8 cellular contexts compared by ENCODE assay signal in the genomic region with DNA sequence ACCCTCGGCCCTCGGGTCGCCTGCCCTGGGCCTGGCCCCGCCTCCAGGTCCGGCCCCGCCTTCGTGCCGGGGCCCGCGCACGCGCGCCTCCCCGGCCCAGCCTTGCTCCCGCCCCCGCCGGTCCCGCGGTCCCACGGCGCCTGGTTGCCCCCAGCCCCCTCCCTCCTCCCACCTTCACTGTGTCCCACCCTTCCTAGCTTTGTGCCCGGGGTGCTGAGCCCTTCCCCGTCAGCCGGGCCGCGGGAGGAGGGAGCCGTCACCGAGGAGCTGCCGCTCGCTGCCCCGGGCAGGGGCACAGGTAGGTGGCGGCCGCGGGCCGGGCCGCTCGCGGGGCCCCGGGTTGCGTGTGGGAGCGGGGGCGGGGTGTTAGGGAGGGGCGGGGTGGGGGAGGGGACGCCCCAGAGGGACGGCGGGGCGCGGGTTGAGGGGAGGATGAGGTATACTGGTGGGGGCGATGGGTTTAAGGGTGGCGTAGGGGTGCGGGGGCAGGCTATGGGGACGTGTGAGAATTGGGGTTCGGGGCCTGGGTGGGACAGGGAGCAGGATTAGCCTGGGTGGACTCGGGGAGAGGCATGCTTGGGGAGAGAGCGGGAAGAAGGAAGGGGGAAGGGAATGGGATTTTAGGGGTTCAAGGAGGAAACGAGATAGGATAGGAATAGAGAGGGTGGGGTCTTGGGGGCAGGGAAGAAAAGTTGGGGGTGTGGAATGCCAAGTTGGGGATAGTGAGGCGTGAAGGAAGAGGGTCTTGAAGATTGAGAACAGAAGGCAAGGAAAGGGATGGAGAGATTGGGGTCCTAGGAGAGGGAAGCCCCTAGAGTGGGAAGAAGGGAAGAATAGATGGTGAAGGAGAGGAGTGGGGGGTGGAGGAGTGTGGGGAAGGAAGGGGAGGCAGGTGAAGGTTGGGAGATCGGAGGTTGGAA.
DNase-seq lines count a peak whose midpoint lies in the region; ATAC-seq and TF ChIP-seq lines count a peak whose summit lies in the region.

LRRC42 (plus strand) TSS at position 99 of the 920 bp plus-strand sequence. CDS start 5,650 bp downstream, outside the sequence.

- H3K27me3 ChIP-seq in parathyroid adenoma (ENCODE audit: control insufficient read depth, insufficient read depth, low read length) = no peaks in the 10 kb centered on the region

- H3K9ac ChIP-seq in parathyroid adenoma = no peak within 1 kb of the TSS

- no peaks in the 10 kb centered on the region for H3K36me3 ChIP-seq in parathyroid adenoma (ENCODE audit: control insufficient read depth, insufficient read depth, low read length)

- peak within 1 kb of the TSS; percentile 70 for H3K27ac ChIP-seq in parathyroid adenoma

- peaks cover 5% of the 10 kb centered on the region for H3K4me1 ChIP-seq in parathyroid adenoma

- no peaks in the 10 kb centered on the region for H3K79me2 ChIP-seq in parathyroid adenoma

- H3K9me3 ChIP-seq in parathyroid adenoma (ENCODE audit: control insufficient read depth, low read length) = no peaks in the 10 kb centered on the region

- peak; percentile 10 for TF ChIP-seq CTCF in parathyroid adenoma (IDR thresholded peaks at IDR 0.05)

- H3K4me2 ChIP-seq in parathyroid adenoma (ENCODE audit: low read length) = peak within 1 kb of the TSS; percentile 93

- peak within 1 kb of the TSS; percentile 95 for H3K4me3 ChIP-seq in parathyroid adenoma (ENCODE audit: low read depth, low read length)

- ATAC-seq in GM21367 (IDR thresholded peaks at IDR 0.05; ENCODE audit: unreplicated experiment) (peak; percentile 53), HG03575 (IDR thresholded peaks at IDR 0.05; ENCODE audit: extremely low read depth, insufficient number of reproducible peaks, low FRiP score, unreplicated experiment) (peak; percentile 24)
- peak; percentile 58 to 65 for ATAC-seq in activated CD4-positive, CD25-positive, alpha-beta regulatory T cell treated with anti-CD3 and anti-CD28 coated beads, Interleukin-2, amount 50 U/mL, for 24 hours

- peak within 1 kb of the TSS; percentile 91 for H2AFZ ChIP-seq in parathyroid adenoma

- DNase-seq in NOMO-1 (lab: John Stamatoyannopoulos, UW; ENCODE audit: unreplicated experiment in 2 of 2) = peak; percentile 49 to 86
- no peak for DNase-seq in NOMO-1 treated with dmso at 0.1 percent for 144 hours (lab: John Stamatoyannopoulos, UW; ENCODE audit: unreplicated experiment)
- peak; percentile 98 for DNase-seq in germinal center (ENCODE audit: low spot score)
- DNase-seq in NCI-H82 (lab: John Stamatoyannopoulos, UW) = no peak

Comparison
In these comparisons a context has a peak if more than half of its experiments do, and no peak if none do; other contexts are left out.
1. DNase-seq: peak in NOMO-1 (2 of 2) and germinal center (single experiment); none in NOMO-1 treated with dmso at 0.1 percent for 144 hours (single experiment) and NCI-H82 (single experiment).
2. Peak in every context shown above with its lines, with median percentiles within 50 percentile points of each other: ATAC-seq.